8 cellular contexts compared by ENCODE assay signal in the genomic region with DNA sequence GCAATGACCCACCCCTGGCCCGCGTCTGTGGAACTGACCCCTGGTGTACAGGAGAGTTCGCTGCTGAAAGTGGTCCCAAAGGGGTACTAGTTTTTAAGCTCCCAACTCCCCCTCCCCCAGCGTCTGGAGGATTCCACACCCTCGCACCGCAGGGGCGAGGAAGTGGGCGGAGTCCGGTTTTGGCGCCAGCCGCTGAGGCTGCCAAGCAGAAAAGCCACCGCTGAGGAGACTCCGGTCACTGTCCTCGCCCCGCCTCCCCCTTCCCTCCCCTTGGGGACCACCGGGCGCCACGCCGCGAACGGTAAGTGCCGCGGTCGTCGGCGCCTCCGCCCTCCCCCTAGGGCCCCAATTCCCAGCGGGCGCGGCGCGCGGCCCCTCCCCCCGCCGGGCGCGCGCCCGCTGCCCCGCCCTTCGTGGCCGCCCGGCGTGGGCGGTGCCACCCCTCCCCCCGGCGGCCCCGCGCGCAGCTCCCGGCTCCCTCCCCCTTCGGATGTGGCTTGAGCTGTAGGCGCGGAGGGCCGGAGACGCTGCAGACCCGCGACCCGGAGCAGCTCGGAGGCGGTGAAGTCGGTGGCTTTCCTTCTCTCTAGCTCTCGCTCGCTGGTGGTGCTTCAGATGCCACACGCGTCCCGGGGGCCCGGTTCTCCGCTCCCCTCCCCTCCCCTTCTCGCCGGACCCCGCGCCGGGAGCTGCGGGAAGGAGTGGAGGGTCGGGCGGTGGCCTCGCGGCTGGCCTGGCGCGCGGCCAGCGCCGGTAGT. TPM values are rescaled to one million over a fixed set of nuclear protein-coding genes. Genes with fewer than 3 reads are reported as not detected.
DNase-seq lines count a peak whose midpoint lies in the region; ATAC-seq and TF ChIP-seq lines count a peak whose summit lies in the region.

TSS of gene CBX3 (plus strand) at position 485 of the 758 bp plus-strand sequence. CDS start 1,254 bp downstream, outside the sequence.

- peaks cover 11% of the 10 kb centered on the region for H3K36me3 ChIP-seq in CD8-positive, alpha-beta T cell (ENCODE audit: insufficient read depth, low read length)

- POLR2A ChIA-PET in CD8-positive, alpha-beta T cell (lab: Charles Lee): interaction anchor here (0.6 to 12.5 kb wide), 17 partner anchors 8 to 1539 kb away, joined by 3 to 241 read pairs (median 7); partner anchors contain the start of genes NFE2L3 and SNX10

- peak; percentile 76 to 94 (median 87) for DNase-seq in CD8-positive, alpha-beta T cell
- DNase-seq in HL-60 (ENCODE audit: low read depth in 1 of 2, low spot score in 1 of 2) (peak; percentile 90 to 96), NK-92 (lab: John Stamatoyannopoulos, UW; ENCODE audit: unreplicated experiment) (peak; percentile 54), lung microvascular endothelial cell (ENCODE audit: low read depth in 2 of 2) (peak; percentile 84 to 87)
- peak; percentile 61 to 75 for DNase-seq in activated CD8-positive, alpha-beta memory T cell treated with anti-CD3 and anti-CD28 coated beads for 1 hour (ENCODE audit: extremely low read depth in 1 of 2, low read depth in 1 of 2)
- peak; percentile 87 for DNase-seq in effector CD8-positive, alpha-beta T cell (lab: John Stamatoyannopoulos, UW)
- DNase-seq in stimulated activated CD4-positive, alpha-beta T cell treated with anti-CD3 and anti-CD28 coated beads, TNF-alpha, amount 100 ng/mL, for 48 hours (ENCODE audit: low read depth in 3 of 3): peak; percentile 80 to 89 (median 89)

- CTCF ChIA-PET in CD8-positive, alpha-beta T cell (lab: Charles Lee): interaction anchor here (1.0 to 2.6 kb wide), 6 partner anchors 9 to 164 kb away, joined by 3 to 28 read pairs (median 4); partner anchors contain the start of gene SNX10

- intact Hi-C loops in CD8-positive, alpha-beta T cell (cut with DNase I, micrococcal nuclease): loop anchor here (2.0 to 5.0 kb wide), 8 partner anchors 91 to 1541 kb away; partner anchors contain the start of genes CYCS (in 2 of the 2), HIBADH (in 1 of the 2), HOXA1 (in 1 of the 2) and TAX1BP1 (in 1 of the 2)

- peak within 1 kb of the TSS; percentile 95 for H3K27ac ChIP-seq in CD8-positive, alpha-beta T cell (ENCODE audit: low read depth, low read length)
- H3K27ac ChIP-seq in HL-60 (replicated peaks): peak within 1 kb of the TSS; percentile 100

- peak within 1 kb of the TSS; percentile 99 for H3K27ac Mint-ChIP-seq in CD8-positive, alpha-beta T cell

- peak within 1 kb of the TSS; percentile 100 for H3K4me3 Mint-ChIP-seq in CD8-positive, alpha-beta T cell

- H3K27me3 ChIP-seq in CD8-positive, alpha-beta T cell (ENCODE audit: insufficient read depth, low read length): no peaks in the 10 kb centered on the region
- no peaks in the 10 kb centered on the region for H3K27me3 ChIP-seq in HL-60 (ENCODE audit: insufficient read depth, poor library complexity, severe bottlenecking)

- H3K4me1 ChIP-seq in CD8-positive, alpha-beta T cell (ENCODE audit: insufficient read depth, low read length): peaks cover 47% of the 10 kb centered on the region

- H3K9me3 ChIP-seq in CD8-positive, alpha-beta T cell (ENCODE audit: low read length): no peaks in the 10 kb centered on the region

- TF ChIP-seq CTCF in CD8-positive, alpha-beta T cell (IDR thresholded peaks at IDR 0.05): no peak
- no peak for TF ChIP-seq CTCF in HL-60 (IDR thresholded peaks at IDR 0.05; ENCODE audit: insufficient read depth, low read length)

- H3K4me3 ChIP-seq in CD8-positive, alpha-beta T cell (ENCODE audit: low read depth, low read length): peak within 1 kb of the TSS; percentile 95
- peak within 1 kb of the TSS; percentile 77 for H3K4me3 ChIP-seq in HL-60 (replicated peaks; ENCODE audit: insufficient read depth, low read length)

- H3K36me3 Mint-ChIP-seq in CD8-positive, alpha-beta T cell: peaks cover 63% of the 10 kb centered on the region

- H3K9me3 Mint-ChIP-seq in CD8-positive, alpha-beta T cell: no peaks in the 10 kb centered on the region

- peak; percentile 39 for ATAC-seq in CD8-positive, alpha-beta T cell
- ATAC-seq in GM19467 (IDR thresholded peaks at IDR 0.05; ENCODE audit: unreplicated experiment): peak; percentile 39

- peaks cover 50% of the 10 kb centered on the region for H3K4me1 Mint-ChIP-seq in CD8-positive, alpha-beta T cell (ENCODE audit: low read depth)

- no peaks in the 10 kb centered on the region for H3K27me3 Mint-ChIP-seq in CD8-positive, alpha-beta T cell (ENCODE audit: low read depth)

RNA-seq across cellular contexts. Expression of gene CBX3, which starts in this region (rescaled TPM):
- total RNA-seq in CD8-positive, alpha-beta T cell: 100 to 1,000 TPM; 103 to 106 TPM
- 95.0 and 103 TPM in 2 replicates for total RNA-seq in lung microvascular endothelial cell

Comparison
In these comparisons a context has a peak if more than half of its experiments do, and no peak if none do; other contexts are left out.
1. Peak in every context shown above with its lines: DNase-seq, ATAC-seq, H3K4me3 ChIP-seq and H3K27ac ChIP-seq.